ENCODE assay signal across 19 cellular contexts in genomic region chr3:127394984-127395662, GRCh38.
"Had no signal": no experiment of that assay in that cellular context is flagged by ENCODE, and none has a peak within 500 bp of the region (broad histone marks: within the 10 kb centered on the region; RNA-seq: fewer than 3 reads in every experiment).

No MANE protein-coding gene starts in this region.

- DNase-seq: dermis blood vessel endothelial cell; erythroblast; foreskin keratinocyte; lower lobe of right lung; midbrain; psoas muscle; stimulated activated CD4-positive, alpha-beta T cell treated with anti-CD3 and anti-CD28 coated beads, Interleukin-2, amount 100 ng/mL, for 24 hours; stimulated activated CD4-positive, alpha-beta T cell treated with anti-CD3 and anti-CD28 coated beads, Interleukin-4, amount 100 ng/mL, for 4 hours; stimulated activated naive B cell treated with anti-CD40 and anti-IgM and Interleukin-4, amounts not matched to agents 10 μg/mL and 1 μg/mL and 100 μg/mL, for 72 hours; stimulated activated naive CD8-positive, alpha-beta T cell treated with anti-CD3 and anti-CD28 coated beads, Interleukin-15, amount 100 ng/mL, for 72 hours; testis had no signal

- H3K4me3 Mint-ChIP-seq: memory B cell; natural killer cell treated with Interleukin-12 subunit alpha and Interleukin-12 subunit beta and Interleukin-15 and Interleukin-18, amount 100 ng/mL, for 72 hours; stimulated activated naive B cell treated with anti-CD40 and anti-IgM and Interleukin-4, amounts not matched to agents 10 μg/mL and 1 μg/mL and 100 μg/mL, for 72 hours; stimulated activated naive CD8-positive, alpha-beta T cell treated with anti-CD3 and anti-CD28 coated beads, Interleukin-15, amount 100 ng/mL, for 72 hours had no signal

- H3K4me1 ChIP-seq: foreskin keratinocyte, lower lobe of right lung, parathyroid adenoma, psoas muscle, testis, tibial nerve had no signal

- H3K4me1 Mint-ChIP-seq: memory B cell; stimulated activated naive B cell treated with anti-CD40 and anti-IgM and Interleukin-4, amounts not matched to agents 10 μg/mL and 1 μg/mL and 100 μg/mL, for 72 hours; stimulated activated naive CD8-positive, alpha-beta T cell treated with anti-CD3 and anti-CD28 coated beads, Interleukin-15, amount 100 ng/mL, for 72 hours had no signal

- ATAC-seq: foreskin keratinocyte; left lobe of liver; psoas muscle; sciatic nerve; stimulated activated naive B cell treated with anti-CD40 and anti-IgM and Interleukin-4, amounts not matched to agents 10 μg/mL and 1 μg/mL and 100 μg/mL, for 72 hours; stimulated activated naive CD8-positive, alpha-beta T cell treated with anti-CD3 and anti-CD28 coated beads, Interleukin-15, amount 100 ng/mL, for 72 hours had no signal

- H3K36me3 Mint-ChIP-seq: memory B cell; natural killer cell treated with Interleukin-12 subunit alpha and Interleukin-12 subunit beta and Interleukin-15 and Interleukin-18, amount 100 ng/mL, for 72 hours; stimulated activated naive B cell treated with anti-CD40 and anti-IgM and Interleukin-4, amounts not matched to agents 10 μg/mL and 1 μg/mL and 100 μg/mL, for 72 hours had no signal

- H3K27ac ChIP-seq: foreskin keratinocyte, lower lobe of right lung, parathyroid adenoma, psoas muscle, testis, tibial nerve had no signal

- FAIRE-seq: colon, endothelial cell of umbilical vein had no signal

- H3K27me3 ChIP-seq: testis had no signal

- H3K9ac ChIP-seq: parathyroid adenoma had no signal

- H3K9me3 Mint-ChIP-seq: natural killer cell treated with Interleukin-12 subunit alpha and Interleukin-12 subunit beta and Interleukin-15 and Interleukin-18, amount 100 ng/mL, for 72 hours; stimulated activated naive CD8-positive, alpha-beta T cell treated with anti-CD3 and anti-CD28 coated beads, Interleukin-15, amount 100 ng/mL, for 72 hours had no signal

- H3K79me2 ChIP-seq: parathyroid adenoma had no signal

- H2AFZ ChIP-seq: parathyroid adenoma had no signal

- H3K27ac Mint-ChIP-seq: memory B cell; natural killer cell treated with Interleukin-12 subunit alpha and Interleukin-12 subunit beta and Interleukin-15 and Interleukin-18, amount 100 ng/mL, for 72 hours; stimulated activated naive B cell treated with anti-CD40 and anti-IgM and Interleukin-4, amounts not matched to agents 10 μg/mL and 1 μg/mL and 100 μg/mL, for 72 hours had no signal

- H3K4me3 ChIP-seq: lower lobe of right lung, psoas muscle, testis, tibial nerve had no signal

- H3K36me3 ChIP-seq: lower lobe of right lung, tibial nerve had no signal

- H3K9me3 ChIP-seq: lower lobe of right lung, psoas muscle, testis, tibial nerve had no signal
